19 cellular contexts compared by ENCODE assay signal in genomic region chr14:94638961-94639817, GRCh38. TPM values are rescaled to one million over a fixed set of nuclear protein-coding genes. Genes with fewer than 3 reads are reported as not detected.
DNase-seq lines count a peak whose midpoint lies in the region; ATAC-seq, FAIRE-seq and TF ChIP-seq lines count a peak whose summit lies in the region.
"Had no signal": no experiment of that assay in that cellular context is flagged by ENCODE, and none has a peak within 500 bp of the region (broad histone marks: within the 10 kb centered on the region; RNA-seq: fewer than 3 reads in every experiment).

No MANE protein-coding gene starts in this region.

- H4K20me1 ChIP-seq in H9 (ENCODE audit: control insufficient read depth, insufficient read depth, insufficient read length) (no peaks in the 10 kb centered on the region), H1 (replicated peaks in 1 of 2; ENCODE audit: control insufficient read depth in 1 of 2, insufficient read depth in 2 of 2, low read length in 2 of 2) (no peaks in the 10 kb centered on the region)

- H3K4me1 ChIP-seq in H9 (ENCODE audit: insufficient read depth, low read length), result no peaks in the 10 kb centered on the region
- no peaks in the 10 kb centered on the region for H3K4me1 ChIP-seq in H1 (replicated peaks in 1 of 4; ENCODE audit: control insufficient read depth in 3 of 4, insufficient read depth in 4 of 4, low read length in 3 of 4)
- peaks cover 0 to 39% (median 16%) of the 10 kb centered on the region in 4 donors for H3K4me1 ChIP-seq in right lobe of liver
- H3K4me1 ChIP-seq in sigmoid colon, result no peaks in the 10 kb centered on the region

- peaks cover 3% of the 10 kb centered on the region in 2 experiments; a peak in 1 of 4 replicates for H3K4me1 Mint-ChIP-seq in H9
- H3K4me1 Mint-ChIP-seq: CD14-positive monocyte had no signal

- H2BK12ac ChIP-seq in H9 (ENCODE audit: insufficient read length, low read depth, low read length), result no peak overlapping the region
- H2BK12ac ChIP-seq in H1 (ENCODE audit: low read depth, low read length), result no peak overlapping the region

- H3K4ac ChIP-seq in H9 (ENCODE audit: low read depth, low read length) (no peak overlapping the region), H1 (replicated peaks; ENCODE audit: insufficient read length, low read depth, low read length) (no peak overlapping the region)

- H3K9ac ChIP-seq in H9 (ENCODE audit: extremely low read depth, insufficient read length, low read length) (no peak overlapping the region), H1 (replicated peaks in 1 of 4; ENCODE audit: extremely low read depth in 1 of 4, low read depth in 3 of 4, low read length in 3 of 4) (no peak overlapping the region)

- H3K36me3 Mint-ChIP-seq in H9 (ENCODE audit: insufficient read depth in 1 of 3, low read depth in 3 of 3), result no peaks in the 10 kb centered on the region
- H3K36me3 Mint-ChIP-seq: CD14-positive monocyte; CD8-positive, alpha-beta T cell had no signal

- CTCF ChIA-PET in H1 (lab: Charles Lee; ENCODE audit: partially characterized antibody), result interaction anchor here (0.6 to 3.1 kb wide), 7 partner anchors 10 to 898 kb away, joined by 3 to 8 read pairs (median 5); no protein-coding TSS in a partner anchor

- no peak for TF ChIP-seq CTCF in H9 (conservative IDR thresholded peaks at IDR 0.05)
- no peak for TF ChIP-seq CTCF in H1 (IDR thresholded peaks at IDR 0.05; ENCODE audit: control extremely low read depth in 1 of 3, insufficient read depth in 1 of 3, low read depth in 1 of 3, low read length in 3 of 3)
- TF ChIP-seq CTCF in right lobe of liver (IDR thresholded peaks at IDR 0.05), result no peak
- no peak for TF ChIP-seq CTCF in sigmoid colon (IDR thresholded peaks at IDR 0.05)

- H4K5ac ChIP-seq in H9 (ENCODE audit: insufficient read length, low read depth, low read length) (no peak overlapping the region), H1 (ENCODE audit: insufficient read length, low read depth, low read length) (no peak overlapping the region)

- H4K8ac ChIP-seq in H9 (replicated peaks; ENCODE audit: insufficient read length, low read depth, low read length) (no peak overlapping the region), H1 (ENCODE audit: extremely low read depth, insufficient read depth, low read length) (no peak overlapping the region)

- H3K4me3 Mint-ChIP-seq in H9, result no peak overlapping the region
- H3K4me3 Mint-ChIP-seq: CD14-positive monocyte; CD8-positive, alpha-beta T cell had no signal

- no peaks in the 10 kb centered on the region for H3K9me3 ChIP-seq in H9 (ENCODE audit: control insufficient read depth, low read depth, low read length)
- H3K9me3 ChIP-seq in H1 (ENCODE audit: insufficient read depth in 2 of 2, low read depth in 1 of 2, low read length in 1 of 2), result no peaks in the 10 kb centered on the region
- no peaks in the 10 kb centered on the region for H3K9me3 ChIP-seq in right lobe of liver
- no peaks in the 10 kb centered on the region for H3K9me3 ChIP-seq in sigmoid colon

- peaks cover 3% of the 10 kb centered on the region; the same call in 1 of the 2 replicates for H3K27me3 Mint-ChIP-seq in H9 (ENCODE audit: low read depth)

- H3K27me3 ChIP-seq in H9 (ENCODE audit: insufficient read depth, low read length) (no peaks in the 10 kb centered on the region), H1 (replicated peaks in 1 of 4; ENCODE audit: control insufficient read depth in 3 of 4, extremely low read depth in 1 of 4, insufficient read depth in 3 of 4, low read length in 3 of 4) (no peaks in the 10 kb centered on the region), right lobe of liver (no peaks in the 10 kb centered on the region), sigmoid colon (no peaks in the 10 kb centered on the region)

- no peak overlapping the region for H2BK5ac ChIP-seq in H9 (ENCODE audit: insufficient read length, low read length)
- H2BK5ac ChIP-seq in H1 (ENCODE audit: low read depth, low read length), result no peak overlapping the region

- H4K91ac ChIP-seq in H9 (ENCODE audit: insufficient read length, low read depth, low read length) (no peak overlapping the region), H1 (replicated peaks; ENCODE audit: insufficient read length, low read length) (no peak overlapping the region)

- TF ChIP-seq RAD21 in H1 (IDR thresholded peaks at IDR 0.05 in 1 of 2, conservative IDR thresholded peaks at IDR 0.05 in 1 of 2; ENCODE audit: low read depth in 2 of 2, low read length in 2 of 2), result no peak

- no CpG with 5 or more reads among the region's 11 CpGs for WGBS in H9 (ENCODE audit: extremely low coverage, insufficient read length, low lambda C conversion rate)
- 88% methylated on average over 11 of the region's 11 CpGs; no CpG with 5 or more reads in 1 of the 2 experiments for WGBS in H1 (ENCODE audit: extremely low coverage in 1 of 2, insufficient coverage in 1 of 2, insufficient read length in 1 of 2, insufficient replicate concordance in 2 of 2, low coverage in 1 of 2, low lambda C conversion rate in 2 of 2, missing lambda C conversion rate in 1 of 2), 2 experiments
- 59% methylated on average over 9 of the region's 11 CpGs for WGBS in right lobe of liver (ENCODE audit: insufficient coverage, low coverage, low lambda C conversion rate, missing lambda C conversion rate)
- 83 to 88% methylated on average over 11 of the region's 11 CpGs for WGBS in sigmoid colon, 2 donors

- H3K36me3 ChIP-seq in H1 (ENCODE audit: control insufficient read depth in 2 of 4, insufficient read depth in 4 of 4, low read length in 3 of 4) (no peaks in the 10 kb centered on the region), right lobe of liver (no peaks in the 10 kb centered on the region), sigmoid colon (no peaks in the 10 kb centered on the region)

- no peak for DNase-seq in H9
- DNase-seq in H1 (ENCODE audit: low read depth in 1 of 2, low spot score in 2 of 2), result no peak
- DNase-seq in right lobe of liver, result peak in 1 of 3 donors; percentile 45
- DNase-seq in sigmoid colon, result peak; percentile 22
- no peak for DNase-seq in SW480 (ENCODE audit: low spot score)
- no peak for DNase-seq in GM19239 (ENCODE audit: insufficient read length, low spot score)
- DNase-seq: CD8-positive, alpha-beta T cell; COR-L47; DMS153; DMS79 treated with DMSO at 0.1 percent for 48 hours; H7 had no signal

- H2BK20ac ChIP-seq in H9 (ENCODE audit: low read depth, low read length, poor library complexity, severe bottlenecking) (no peak overlapping the region), H1 (ENCODE audit: low read length) (no peak overlapping the region)

- H3K27ac ChIP-seq in H9 (ENCODE audit: insufficient read length, low read depth, low read length), result no peak overlapping the region
- H3K27ac ChIP-seq in H1 (ENCODE audit: low read depth, low read length), result no peak overlapping the region
- H3K27ac ChIP-seq in right lobe of liver, result peak overlapping the region in 1 of 3 donors; percentile 33
- H3K27ac ChIP-seq in sigmoid colon, result no peak overlapping the region

- no peak for TF ChIP-seq EP300 in H1 (IDR thresholded peaks at IDR 0.05; ENCODE audit: borderline replicate concordance in 1 of 2, low read depth in 2 of 2, low read length in 2 of 2)
- no peak for TF ChIP-seq EP300 in sigmoid colon (IDR thresholded peaks at IDR 0.05)

- H3K56ac ChIP-seq in H9 (ENCODE audit: insufficient read length, low read depth, low read length) (no peak overlapping the region), H1 (replicated peaks; ENCODE audit: insufficient read length, low read depth, low read length) (no peak overlapping the region)

- H3K79me2 ChIP-seq in H9 (ENCODE audit: insufficient read depth, low read length) (no peaks in the 10 kb centered on the region), H1 (ENCODE audit: control insufficient read depth in 1 of 2, insufficient read depth in 2 of 2, low read length in 2 of 2) (no peaks in the 10 kb centered on the region)

- FAIRE-seq in H1 (lab: Jason Lieb, UNC) (no peak), GM19239 (lab: Jason Lieb, UNC) (no peak)
- FAIRE-seq: A204.1, D721Med, G401.6, GM12892 had no signal

- H3K4me3 ChIP-seq in H1 (ENCODE audit: extremely low read depth in 1 of 4, insufficient read depth in 2 of 4, low read depth in 3 of 4, low read length in 4 of 4) (no peak overlapping the region), right lobe of liver (no peak overlapping the region), sigmoid colon (no peak overlapping the region)

- H2AK5ac ChIP-seq in H9 (ENCODE audit: insufficient read length, low read length) (no peak overlapping the region), H1 (ENCODE audit: low read depth, low read length) (no peak overlapping the region)

- H3K23ac ChIP-seq in H9 (ENCODE audit: insufficient read length, low read depth, low read length), result no peak overlapping the region
- no peak overlapping the region for H3K23ac ChIP-seq in H1 (ENCODE audit: insufficient read length)

- peak overlapping the region in 2 of 3 experiments; percentile 21 to 70; a peak in 3 of 7 replicates for H3K27ac Mint-ChIP-seq in H9
- H3K27ac Mint-ChIP-seq: CD8-positive, alpha-beta T cell had no signal

- H2BK15ac ChIP-seq in H9 (ENCODE audit: low read depth, low read length) (no peak overlapping the region), H1 (ENCODE audit: low read length) (no peak overlapping the region)

- no peak overlapping the region for H3T11ph ChIP-seq in H9 (ENCODE audit: low read length)

- POLR2A ChIA-PET in H1 (lab: Charles Lee; ENCODE audit: partially characterized antibody), result no interaction called here

- H3K18ac ChIP-seq in H9 (ENCODE audit: insufficient read length, low read depth, low read length) (no peak overlapping the region), H1 (ENCODE audit: extremely low read depth, low read length) (no peak overlapping the region)

- H3K14ac ChIP-seq in H9 (ENCODE audit: insufficient read depth, low read length) (no peak overlapping the region), H1 (ENCODE audit: insufficient read length) (no peak overlapping the region)

- H2AFZ ChIP-seq in H9 (ENCODE audit: low read length) (no peak overlapping the region), H1 (ENCODE audit: low read length) (0 out of 2 replicates have a peak overlapping the region, but pooled peaks have one; percentile 39)

- H3K79me1 ChIP-seq in H9 (ENCODE audit: insufficient read depth, low read depth, low read length, poor library complexity, severe bottlenecking), result no peaks in the 10 kb centered on the region
- no peaks in the 10 kb centered on the region for H3K79me1 ChIP-seq in H1 (ENCODE audit: low read depth, low read length)

- intact Hi-C loops in right lobe of liver (cut with DNase I) (no loop called here), sigmoid colon (cut with DNase I) (no loop called here)

- H3K4me2 ChIP-seq in H9 (ENCODE audit: insufficient read depth, insufficient read length, low read length) (no peak overlapping the region), H1 (ENCODE audit: insufficient read depth in 1 of 2, low read depth in 2 of 2, low read length in 2 of 2) (no peak overlapping the region)

- ATAC-seq in right lobe of liver (peak; percentile 26 to 50 (median 41)), GM21529 (IDR thresholded peaks at IDR 0.05; ENCODE audit: unreplicated experiment) (no peak)
- ATAC-seq: CD8-positive, alpha-beta T cell had no signal

- TF ChIP-seq POLR2A in H1 (IDR thresholded peaks at IDR 0.05; ENCODE audit: control extremely low read depth in 1 of 2, low read depth in 2 of 2, low read length in 2 of 2) (no peak), right lobe of liver (IDR thresholded peaks at IDR 0.05) (no peak), sigmoid colon (IDR thresholded peaks at IDR 0.05) (no peak)

- H2BK120ac ChIP-seq in H9 (ENCODE audit: low read depth, low read length, poor library complexity, severe bottlenecking), result no peak overlapping the region
- H2BK120ac ChIP-seq in H1 (replicated peaks; ENCODE audit: low read depth, low read length), result no peak overlapping the region

- no peaks in the 10 kb centered on the region for H3K23me2 ChIP-seq in H9 (ENCODE audit: insufficient read length, low read depth, low read length, poor library complexity, severe bottlenecking)
- no peaks in the 10 kb centered on the region for H3K23me2 ChIP-seq in H1 (ENCODE audit: low read depth, low read length)

- no peaks in the 10 kb centered on the region; a peak in 1 of 5 replicates for H3K9me3 Mint-ChIP-seq in H9
- H3K9me3 Mint-ChIP-seq: CD8-positive, alpha-beta T cell had no signal

RNA-seq across cellular contexts. Expression of gene SERPINA3, which starts 27.0 kb away (rescaled TPM):
- total RNA-seq in H9 (2021), result not detected in 2 replicates
- not detected in 2 replicates for total RNA-seq in H1 (2021; fragmentation: NEBNext Ultra II Directional; extraction: Animal tissue kit (Norgen Biotek cat#: 25700))
- not detected in 2 replicates for polyA plus RNA-seq in H1 (2011; rRNA removed)
- 0.30 TPM for polyA plus RNA-seq in H1 (2011; cell fraction: cytosol; rRNA removed)
- polyA plus RNA-seq in H1 (2011; cell fraction: nucleus; rRNA removed), result not detected
- polyA plus RNA-seq in H1 (2012, experiment 1 of 2), result not detected in 4 replicates
- 0.17 TPM for polyA plus RNA-seq in H1 (2012, experiment 2 of 2)
- polyA plus RNA-seq in H1 (2013, experiment 1 of 2), result not detected
- not detected for polyA plus RNA-seq in H1 (2013, experiment 2 of 2)
- polyA minus RNA-seq in H1 (2011; rRNA and poly(A)+ RNA removed), result not detected in 2 replicates
- not detected for polyA minus RNA-seq in H1 (2011; cell fraction: cytosol; rRNA and poly(A)+ RNA removed)
- polyA minus RNA-seq in H1 (2011; cell fraction: nucleus; rRNA and poly(A)+ RNA removed), result not detected
- over 10,000 TPM in 2 of 6 experiments, 1,000 to 10,000 TPM in 4; 5,211 to 12,749 (median 8,707) TPM for total RNA-seq in right lobe of liver
- 100 to 1,000 TPM in 1 of 4 donors, 10 to 100 TPM in 3; 80.9 to 233 (median 97.9) TPM for total RNA-seq in sigmoid colon
- polyA plus RNA-seq in sigmoid colon, result 10 to 100 TPM in 2 of 3 donors, 1 to 10 TPM in 1; 2.3 to 94.5 (median 59.5) TPM
- total RNA-seq: CD8-positive, alpha-beta T cell; H7; HT1080 had no signal
- polyA plus RNA-seq: CD14-positive monocyte had no signal

RNA-seq across cellular contexts. Expression of gene SERPINA5, which starts 58.0 kb away (rescaled TPM):
- total RNA-seq in H9 (2021), result 1.1 and 1.2 TPM in 2 replicates
- total RNA-seq in H1 (2021; fragmentation: NEBNext Ultra II Directional; extraction: Animal tissue kit (Norgen Biotek cat#: 25700)), result 1.9 and 2.1 TPM in 2 replicates
- polyA plus RNA-seq in H1 (2011; rRNA removed), result 1.6 and 1.8 TPM in 2 replicates
- polyA plus RNA-seq in H1 (2011; cell fraction: cytosol; rRNA removed), result 2.0 TPM
- 1.8 TPM for polyA plus RNA-seq in H1 (2011; cell fraction: nucleus; rRNA removed)
- polyA plus RNA-seq in H1 (2012, experiment 1 of 2), result 1.9 to 2.4 TPM (median 2.0 TPM) in 4 replicates
- 1.6 TPM for polyA plus RNA-seq in H1 (2012, experiment 2 of 2)
- polyA plus RNA-seq in H1 (2013, experiment 1 of 2), result 3.2 TPM
- 3.6 TPM for polyA plus RNA-seq in H1 (2013, experiment 2 of 2)
- 1.6 and 1.9 TPM in 2 replicates for polyA minus RNA-seq in H1 (2011; rRNA and poly(A)+ RNA removed)
- 0.81 TPM for polyA minus RNA-seq in H1 (2011; cell fraction: cytosol; rRNA and poly(A)+ RNA removed)
- polyA minus RNA-seq in H1 (2011; cell fraction: nucleus; rRNA and poly(A)+ RNA removed), result 1.2 TPM
- total RNA-seq in right lobe of liver, result 100 to 1,000 TPM in 4 of 6 experiments, 10 to 100 TPM in 2; 24.7 to 317 (median 167) TPM
- total RNA-seq in sigmoid colon, result 1 to 10 TPM; 1.4 to 9.3 (median 3.3) TPM
- polyA plus RNA-seq in sigmoid colon, result 1 to 10 TPM in 1 of 3 donors, under 1 TPM in 1, not detected in 1; 0.69 to 4.5 TPM
- total RNA-seq: CD8-positive, alpha-beta T cell; HT1080 had no signal
- polyA plus RNA-seq: AG04450, CD14-positive monocyte had no signal

Comparison
In these comparisons a context has a peak if more than half of its experiments do, and no peak if none do; other contexts are left out.
1. RNA of gene SERPINA3, which starts 27.0 kb away (total RNA-seq): 5,211 to 12,749 TPM in right lobe of liver and 80.9 to 233 TPM in sigmoid colon; not detected in H9 and not detected in H1; every median in the first group is over 10 times any median in the second.